In genomic region chr5:6656680-6657079, GRCh38 we compare ENCODE assay signal across 1 cellular context.
TF ChIP-seq lines count a peak whose summit lies in the region.

No MANE protein-coding gene starts in this region.

TF ChIP-seq in K562, 482 proteins besides CTCF, POLR2A, EP300 and RAD21:
- TF ChIP-seq ZC3H4 (CRISPR knock-in tag; IDR thresholded peaks at IDR 0.05; ENCODE audit: borderline replicate concordance), result no peak
- TF ChIP-seq CBX3 (IDR thresholded peaks at IDR 0.05; ENCODE audit: borderline replicate concordance in 1 of 2, low read length in 2 of 2), result peak in 1 of 2 experiments; percentile 86; a peak in 2 of 3 replicates
- no peak for TF ChIP-seq KDM2B (CRISPR knock-in tag; IDR thresholded peaks at IDR 0.05)
- TF ChIP-seq ZNF41 (CRISPR knock-in tag; conservative IDR thresholded peaks at IDR 0.05), result peak; percentile 99
- TF ChIP-seq CBX5 (IDR thresholded peaks at IDR 0.05; ENCODE audit: borderline replicate concordance, low read depth), result peak; percentile 85; the same call in 1 of the 2 replicates
